ENCODE assay signal across 18 cellular contexts in the genomic region with DNA sequence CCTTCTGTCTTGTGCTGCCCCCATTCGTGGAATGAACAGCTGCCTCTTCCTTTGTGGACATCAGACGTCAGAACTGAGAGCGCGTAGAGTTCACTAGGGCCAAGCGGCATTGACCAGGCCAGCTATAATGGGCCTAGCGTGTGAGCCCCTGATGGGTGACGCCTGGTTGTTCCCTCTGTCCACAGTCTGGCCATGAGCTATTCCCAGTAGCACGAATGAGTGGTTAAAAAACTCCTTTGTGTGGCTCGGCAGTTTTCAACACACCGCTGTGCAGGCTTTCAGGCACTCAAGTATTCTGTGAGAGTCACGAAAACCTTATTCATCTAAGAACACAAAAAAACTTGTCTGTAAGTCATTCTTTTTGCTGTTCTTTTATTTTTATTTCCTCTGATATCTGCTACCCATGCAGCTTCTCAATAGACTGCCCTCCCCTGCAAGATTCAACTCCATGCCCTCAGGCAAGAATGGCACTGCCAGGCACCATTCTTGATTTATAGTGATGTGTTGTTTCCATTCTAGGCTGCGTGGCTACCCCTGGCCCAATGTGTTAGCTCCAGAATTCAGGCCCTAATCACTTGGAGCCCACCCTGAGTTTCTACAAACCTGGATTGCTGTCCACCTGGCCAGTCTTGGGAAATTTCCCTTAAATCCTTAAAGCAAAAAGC.
"Had no signal": no experiment of that assay in that cellular context is flagged by ENCODE, and none has a peak within 500 bp of the region (broad histone marks: within the 10 kb centered on the region; RNA-seq: fewer than 3 reads in every experiment).

No MANE protein-coding gene starts in this region.

- H3K36me3 ChIP-seq: breast epithelium, left ventricle myocardium inferior, stomach, tibial artery, uterus had no signal

- H3K9me3 ChIP-seq: breast epithelium, left ventricle myocardium inferior, stomach, tibial artery, uterus had no signal

- H3K27ac Mint-ChIP-seq: activated naive CD8-positive, alpha-beta T cell treated with anti-CD3 and anti-CD28 coated beads, Interleukin-2, amount 10 ng/mL, durations not matched to agents 7 days and 5 days; activated T-helper 1 cell treated with anti-CD3 and anti-CD28 coated beads, Interleukin-12 subunit alpha, Interleukin-12 subunit beta, Interleukin-2, Interleukin-4 antibody, amounts not matched to agents 30 ng/mL and 10 ng/mL and 1 ng/mL, durations not matched to agents 14 hours and 24 hours and 36 hours; memory B cell; T-helper 2 cell treated with Interferon-gamma antibody and Interleukin-4, amounts not matched to agents 5 μg/mL and 100 μg/mL, for 36 hours had no signal

- H3K4me3 Mint-ChIP-seq: activated naive CD8-positive, alpha-beta T cell treated with anti-CD3 and anti-CD28 coated beads, Interleukin-2, amount 10 ng/mL, durations not matched to agents 7 days and 5 days; activated T-helper 1 cell treated with anti-CD3 and anti-CD28 coated beads, Interleukin-12 subunit alpha, Interleukin-12 subunit beta, Interleukin-2, Interleukin-4 antibody, amounts not matched to agents 30 ng/mL and 10 ng/mL and 1 ng/mL, durations not matched to agents 14 hours and 24 hours and 36 hours; memory B cell; natural killer cell treated with Interleukin-12 subunit alpha and Interleukin-12 subunit beta and Interleukin-15 and Interleukin-18, amount 100 ng/mL, for 72 hours; T-helper 2 cell treated with Interferon-gamma antibody and Interleukin-4, amounts not matched to agents 5 μg/mL and 100 μg/mL, for 36 hours had no signal

- H3K27me3 ChIP-seq: breast epithelium, hepatocyte, stomach, tibial artery, uterus had no signal

- H3K4me3 ChIP-seq: breast epithelium, hepatocyte, left ventricle myocardium inferior, stomach, tibial artery, uterus had no signal

- H3K4me1 ChIP-seq: breast epithelium, uterus had no signal

- H3K9me3 Mint-ChIP-seq: activated naive CD8-positive, alpha-beta T cell treated with anti-CD3 and anti-CD28 coated beads, Interleukin-2, amount 10 ng/mL, durations not matched to agents 7 days and 5 days; activated T-helper 1 cell treated with anti-CD3 and anti-CD28 coated beads, Interleukin-12 subunit alpha, Interleukin-12 subunit beta, Interleukin-2, Interleukin-4 antibody, amounts not matched to agents 30 ng/mL and 10 ng/mL and 1 ng/mL, durations not matched to agents 14 hours and 24 hours and 36 hours; memory B cell; natural killer cell treated with Interleukin-12 subunit alpha and Interleukin-12 subunit beta and Interleukin-15 and Interleukin-18, amount 100 ng/mL, for 72 hours; T-helper 2 cell treated with Interferon-gamma antibody and Interleukin-4, amounts not matched to agents 5 μg/mL and 100 μg/mL, for 36 hours had no signal

- H3K36me3 Mint-ChIP-seq: activated naive CD8-positive, alpha-beta T cell treated with anti-CD3 and anti-CD28 coated beads, Interleukin-2, amount 10 ng/mL, durations not matched to agents 7 days and 5 days; natural killer cell treated with Interleukin-12 subunit alpha and Interleukin-12 subunit beta and Interleukin-15 and Interleukin-18, amount 100 ng/mL, for 72 hours had no signal

- H3K27me3 Mint-ChIP-seq: activated naive CD8-positive, alpha-beta T cell treated with anti-CD3 and anti-CD28 coated beads, Interleukin-2, amount 10 ng/mL, durations not matched to agents 7 days and 5 days; memory B cell had no signal

- DNase-seq: activated CD4-positive, alpha-beta T cell treated with anti-CD3 and anti-CD28 coated beads, Interleukin-2, amount 50 U/mL, for 1 hour; activated CD4-positive, CD25-positive, alpha-beta regulatory T cell; activated CD8-positive, alpha-beta memory T cell treated with anti-CD3 and anti-CD28 coated beads for 24 hours; activated naive CD8-positive, alpha-beta T cell treated with anti-CD3 and anti-CD28 coated beads, Interleukin-2, amount 10 ng/mL, durations not matched to agents 7 days and 5 days; islet precursor cell; left ventricle myocardium inferior; stimulated activated CD4-positive, alpha-beta T cell treated with anti-CD3 and anti-CD28 coated beads, Interleukin-12 subunit alpha, Interleukin-12 subunit beta, amount 100 ng/mL, for 4 hours; stimulated activated CD4-positive, alpha-beta T cell treated with anti-CD3 and anti-CD28 coated beads, Interleukin-2, amount 100 ng/mL, for 24 hours; stomach; SW 1271; tibial artery; uterus had no signal

- H2AFZ ChIP-seq: hepatocyte had no signal
